ENCODE assay signal across 10 cellular contexts in genomic region chr3:134030382-134030753, GRCh38. TPM values are rescaled to one million over a fixed set of nuclear protein-coding genes. Genes with fewer than 3 reads are reported as not detected.
DNase-seq lines count a peak whose midpoint lies in the region; ATAC-seq and TF ChIP-seq lines count a peak whose summit lies in the region.
"Had no signal": no experiment of that assay in that cellular context is flagged by ENCODE, and none has a peak within 500 bp of the region (broad histone marks: within the 10 kb centered on the region; RNA-seq: fewer than 3 reads in every experiment).

No MANE protein-coding gene starts in this region.

- no peak for ATAC-seq in HG02588 (IDR thresholded peaks at IDR 0.05; ENCODE audit: unreplicated experiment)
- ATAC-seq in GM21423 (IDR thresholded peaks at IDR 0.05; ENCODE audit: unreplicated experiment) = no peak
- ATAC-seq in GM21737 (IDR thresholded peaks at IDR 0.05; ENCODE audit: unreplicated experiment) = no peak

- peaks cover 3% of the 10 kb centered on the region for H4K20me1 ChIP-seq in neural progenitor cell (ENCODE audit: low read depth)

- no peaks in the 10 kb centered on the region for H3K9me3 Mint-ChIP-seq in CD4-positive, alpha-beta memory T cell
- no peaks in the 10 kb centered on the region for H3K9me3 Mint-ChIP-seq in neural progenitor cell

- intact Hi-C loops in CD4-positive, alpha-beta memory T cell (cut with micrococcal nuclease) = no loop called here

- no peaks in the 10 kb centered on the region for H3K9me3 ChIP-seq in CD4-positive, alpha-beta memory T cell (ENCODE audit: control insufficient read depth in 1 of 2, low read length in 2 of 2)
- H3K9me3 ChIP-seq in ectodermal cell (ENCODE audit: control insufficient read depth, low read length) (no peaks in the 10 kb centered on the region), neural progenitor cell (ENCODE audit: low read depth) (no peaks in the 10 kb centered on the region)

- peak overlapping the region; percentile 98 for H3K4me2 ChIP-seq in neural progenitor cell

- H3K27me3 Mint-ChIP-seq in CD4-positive, alpha-beta memory T cell = peaks cover 38 to 39% of the 10 kb centered on the region in 2 donors
- peaks cover 23% of the 10 kb centered on the region for H3K27me3 Mint-ChIP-seq in neural progenitor cell (ENCODE audit: insufficient read depth, low read depth)

- CTCF ChIA-PET in CD4-positive, alpha-beta memory T cell (lab: Charles Lee; ENCODE audit: partially characterized antibody) = no interaction called here

- no peak overlapping the region for H3K27ac ChIP-seq in CD4-positive, alpha-beta memory T cell (ENCODE audit: low read depth, low read length)
- H3K27ac ChIP-seq in ectodermal cell (ENCODE audit: insufficient read depth, low read depth, low read length, poor library complexity, severe bottlenecking) (no peak overlapping the region), neural progenitor cell (no peak overlapping the region)

- no peak overlapping the region for H3K4me3 ChIP-seq in CD4-positive, alpha-beta memory T cell (ENCODE audit: low read length in 2 of 2)
- H3K4me3 ChIP-seq in ectodermal cell (ENCODE audit: insufficient read depth, low read depth, low read length) = peak overlapping the region; percentile 53
- peak overlapping the region; percentile 70 for H3K4me3 ChIP-seq in neural progenitor cell

- WGBS in ectodermal cell, 2 experiments = 3 to 7% methylated on average over 8 to 9 of the region's 9 CpGs

- POLR2A ChIA-PET in CD4-positive, alpha-beta memory T cell (lab: Charles Lee; ENCODE audit: partially characterized antibody) = no interaction called here

- DNase-seq in CD4-positive, alpha-beta memory T cell = no peak
- DNase-seq in NCI-H146 (lab: John Stamatoyannopoulos, UW) = peak; percentile 45
- DNase-seq in neural progenitor cell (ENCODE audit: low spot score) = peak; percentile 16
- no peak for DNase-seq in HK-2 (ENCODE audit: unreplicated experiment)

- H3F3A ChIP-seq in neural progenitor cell (ENCODE audit: low read depth) = no peaks in the 10 kb centered on the region

- peak overlapping the region; percentile 83 for H2AFZ ChIP-seq in neural progenitor cell (replicated peaks)

- H3K27ac Mint-ChIP-seq in CD4-positive, alpha-beta memory T cell = no peak overlapping the region
- H3K27ac Mint-ChIP-seq in neural progenitor cell = no peak overlapping the region
- H3K27ac Mint-ChIP-seq: IgD-negative memory B cell had no signal

- H3K4me1 Mint-ChIP-seq in CD4-positive, alpha-beta memory T cell = peaks cover 2 to 10% (median 4%) of the 10 kb centered on the region in 4 donors
- H3K4me1 Mint-ChIP-seq in neural progenitor cell = peaks cover 10% of the 10 kb centered on the region

- no peak for TF ChIP-seq CTCF in neural progenitor cell (IDR thresholded peaks at IDR 0.05)

- H3K79me2 ChIP-seq in neural progenitor cell (ENCODE audit: low read depth) = no peaks in the 10 kb centered on the region

- no peak overlapping the region for H3K9ac ChIP-seq in neural progenitor cell

- peaks cover 4% of the 10 kb centered on the region for H3K27me3 ChIP-seq in CD4-positive, alpha-beta memory T cell (ENCODE audit: insufficient read depth, low read length)
- H3K27me3 ChIP-seq in ectodermal cell (ENCODE audit: control insufficient read depth, insufficient read depth, low read length, poor library complexity, severe bottlenecking) (peaks cover 49% of the 10 kb centered on the region), neural progenitor cell (peaks cover 68% of the 10 kb centered on the region)

- H3K4me1 ChIP-seq in CD4-positive, alpha-beta memory T cell (ENCODE audit: insufficient read depth, low read length) = no peaks in the 10 kb centered on the region
- H3K4me1 ChIP-seq in ectodermal cell (ENCODE audit: control insufficient read depth, insufficient read depth, low read length) (peaks cover 5% of the 10 kb centered on the region), neural progenitor cell (peaks cover 5% of the 10 kb centered on the region)

- no peaks in the 10 kb centered on the region for H3K36me3 Mint-ChIP-seq in CD4-positive, alpha-beta memory T cell
- no peaks in the 10 kb centered on the region for H3K36me3 Mint-ChIP-seq in neural progenitor cell
- H3K36me3 Mint-ChIP-seq: IgD-negative memory B cell had no signal

- peak overlapping the region in 5 of 8 donors; percentile 27 to 66 (median 58) for H3K4me3 Mint-ChIP-seq in CD4-positive, alpha-beta memory T cell
- peak overlapping the region; percentile 86 for H3K4me3 Mint-ChIP-seq in neural progenitor cell

- H3K36me3 ChIP-seq in CD4-positive, alpha-beta memory T cell (ENCODE audit: insufficient read depth, low read length) = no peaks in the 10 kb centered on the region
- H3K36me3 ChIP-seq in ectodermal cell (ENCODE audit: control insufficient read depth, insufficient read depth, low read length) (no peaks in the 10 kb centered on the region), neural progenitor cell (no peaks in the 10 kb centered on the region)

RNA-seq across cellular contexts. Expression of gene SLCO2A1, which starts 0.6 kb away (rescaled TPM):
- not detected for total RNA-seq in CD4-positive, alpha-beta memory T cell
- polyA plus RNA-seq in CD4-positive, alpha-beta memory T cell = not detected
- not detected for polyA plus RNA-seq in ectodermal cell (2013, experiment 1 of 4)
- 0.53 TPM for polyA plus RNA-seq in ectodermal cell (2013, experiment 2 of 4)
- 0.48 TPM for polyA plus RNA-seq in ectodermal cell (2013, experiment 3 of 4)
- 0.77 TPM for polyA plus RNA-seq in ectodermal cell (2013, experiment 4 of 4)
- 0.07 and 0.09 TPM in 2 replicates for total RNA-seq in neural progenitor cell (ENCODE audit: low replicate concordance)
- total RNA-seq: activated CD8-positive, alpha-beta memory T cell treated with anti-CD3 and anti-CD28 coated beads for 36 hours had no signal
- polyA plus RNA-seq: IgD-negative memory B cell had no signal

Comparison
In these comparisons a context has a peak if more than half of its experiments do, and no peak if none do; other contexts are left out.
1. DNase-seq: peak in NCI-H146 (single experiment) and neural progenitor cell (single experiment); none in CD4-positive, alpha-beta memory T cell (0 of 5) and HK-2 (single experiment).
2. H3K4me3 ChIP-seq: peak in ectodermal cell (single experiment) and neural progenitor cell (single experiment); none in CD4-positive, alpha-beta memory T cell (0 of 2).